ENCODE assay signal across 13 cellular contexts in the genomic region with DNA sequence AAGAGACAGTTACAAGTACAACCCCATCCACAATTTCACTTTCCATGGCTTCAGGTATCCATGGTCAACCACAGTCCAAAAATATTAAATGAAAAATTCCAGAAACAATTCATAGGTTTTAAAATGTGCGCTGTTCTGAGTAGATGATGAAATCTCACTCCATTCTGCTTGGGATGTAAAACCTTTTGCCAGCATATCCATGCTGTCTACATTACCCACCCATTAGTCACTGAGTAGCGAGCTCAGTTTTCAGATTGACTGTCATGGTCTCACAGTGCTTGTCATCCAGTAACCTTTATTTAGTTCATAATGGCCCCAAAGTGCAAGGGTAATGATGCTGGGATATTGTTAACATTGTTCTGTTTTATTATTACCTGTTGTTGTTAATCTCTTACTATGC. TPM values are rescaled to one million over a fixed set of nuclear protein-coding genes. Genes with fewer than 3 reads are reported as not detected.
DNase-seq lines count a peak whose midpoint lies in the region; ATAC-seq, FAIRE-seq and TF ChIP-seq lines count a peak whose summit lies in the region.
"Had no signal": no experiment of that assay in that cellular context is flagged by ENCODE, and none has a peak within 500 bp of the region (broad histone marks: within the 10 kb centered on the region; RNA-seq: fewer than 3 reads in every experiment).

No MANE protein-coding gene starts in this region.

- TF ChIP-seq CTCF in CD4-positive, alpha-beta T cell (IDR thresholded peaks at IDR 0.05) = no peak
- TF ChIP-seq CTCF in epithelial cell of esophagus (IDR thresholded peaks at IDR 0.05; ENCODE audit: insufficient read depth, low read depth, low read length, missing control alignments) (no peak), osteocyte (IDR thresholded peaks at IDR 0.05) (no peak), kidney (IDR thresholded peaks at IDR 0.05; ENCODE audit: borderline replicate concordance, extremely low read depth, insufficient read depth) (no peak)

- no peaks in the 10 kb centered on the region for H3K27me3 Mint-ChIP-seq in CD4-positive, alpha-beta T cell
- no peaks in the 10 kb centered on the region for H3K27me3 Mint-ChIP-seq in osteocyte (ENCODE audit: unreplicated experiment)

- peaks cover 43% of the 10 kb centered on the region for H3K4me1 Mint-ChIP-seq in CD4-positive, alpha-beta T cell (ENCODE audit: low read depth)
- H3K4me1 Mint-ChIP-seq in osteocyte (ENCODE audit: unreplicated experiment) = peaks cover 25% of the 10 kb centered on the region

- FAIRE-seq in kidney (lab: Jason Lieb, UNC) = no peak
- FAIRE-seq: GM19239, small intestine had no signal

- intact Hi-C loops in CD4-positive, alpha-beta T cell (cut with DNase I, micrococcal nuclease) = no loop called here
- intact Hi-C loops in head of caudate nucleus (cut with DNase I) = no loop called here
- intact Hi-C loops in kidney (cut with DNase I) = no loop called here

- no peaks in the 10 kb centered on the region for H3K9me3 ChIP-seq in CD4-positive, alpha-beta T cell (ENCODE audit: control insufficient read depth, low read length)
- no peaks in the 10 kb centered on the region for H3K9me3 ChIP-seq in kidney (ENCODE audit: control insufficient read depth in 1 of 2, low read length in 2 of 2)

- no peak overlapping the region for H3K27ac ChIP-seq in CD4-positive, alpha-beta T cell (ENCODE audit: low read depth, low read length)
- no peak overlapping the region for H3K27ac ChIP-seq in kidney (ENCODE audit: low read depth in 2 of 2, low read length in 2 of 2)

- H3K9me3 Mint-ChIP-seq in CD4-positive, alpha-beta T cell = no peaks in the 10 kb centered on the region
- H3K9me3 Mint-ChIP-seq in osteocyte (ENCODE audit: unreplicated experiment) = no peaks in the 10 kb centered on the region

- no peaks in the 10 kb centered on the region for H3K27me3 ChIP-seq in CD4-positive, alpha-beta T cell (ENCODE audit: control insufficient read depth, insufficient read depth, low read length)
- H3K27me3 ChIP-seq: dorsolateral prefrontal cortex had no signal

- no peak overlapping the region for H3K9ac ChIP-seq in kidney (ENCODE audit: low read length in 2 of 2)

- H3K4me3 Mint-ChIP-seq in CD4-positive, alpha-beta T cell = no peak overlapping the region
- H3K4me3 Mint-ChIP-seq in osteocyte (ENCODE audit: unreplicated experiment) = no peak overlapping the region

- CTCF ChIA-PET in CD4-positive, alpha-beta T cell (lab: Charles Lee) = interaction anchor here (0.8 kb wide), 1 partner anchor 19 kb away, joined by 3 read pairs; no protein-coding TSS in a partner anchor

- peaks cover 4 to 24% of the 10 kb centered on the region in 2 donors for H3K36me3 ChIP-seq in kidney (ENCODE audit: control insufficient read depth in 1 of 2, insufficient read depth in 2 of 2, low read length in 2 of 2)

- peak overlapping the region; percentile 44 for H3K27ac Mint-ChIP-seq in CD4-positive, alpha-beta T cell
- peak overlapping the region; percentile 69 for H3K27ac Mint-ChIP-seq in osteocyte (ENCODE audit: unreplicated experiment)

- H3K4me3 ChIP-seq in epithelial cell of esophagus (ENCODE audit: low read length) (no peak overlapping the region), kidney (ENCODE audit: low read length in 2 of 2) (no peak overlapping the region)
- H3K4me3 ChIP-seq: dorsolateral prefrontal cortex had no signal

- ATAC-seq in CD4-positive, alpha-beta T cell (ENCODE audit: poor library complexity) = no peak
- ATAC-seq in HG03520 (IDR thresholded peaks at IDR 0.05; ENCODE audit: unreplicated experiment) = no peak
- no peak for ATAC-seq in HG03432 (IDR thresholded peaks at IDR 0.05; ENCODE audit: unreplicated experiment)

- H3K4me1 ChIP-seq in kidney (ENCODE audit: control insufficient read depth in 1 of 2, insufficient read depth in 1 of 2, low read depth in 1 of 2, low read length in 2 of 2) = no peaks in the 10 kb centered on the region

- POLR2A ChIA-PET in CD4-positive, alpha-beta T cell (lab: Charles Lee) = no interaction called here

- DNase-seq in CD4-positive, alpha-beta T cell = no peak
- peak; percentile 88 for DNase-seq in LHCN-M2 (ENCODE audit: low read depth)
- DNase-seq in epithelial cell of esophagus (ENCODE audit: low read depth) = peak; percentile 75
- no peak for DNase-seq in osteocyte (ENCODE audit: extremely low spot score, unreplicated experiment)
- DNase-seq in head of caudate nucleus = no peak
- DNase-seq in kidney = no peak
- DNase-seq: activated CD4-positive, CD25-positive, alpha-beta regulatory T cell; dorsolateral prefrontal cortex; SIG-M5; small intestine had no signal

- peaks cover 90% of the 10 kb centered on the region for H3K36me3 Mint-ChIP-seq in CD4-positive, alpha-beta T cell (ENCODE audit: low read depth)
- H3K36me3 Mint-ChIP-seq in osteocyte (ENCODE audit: unreplicated experiment) = peaks cover 23% of the 10 kb centered on the region

RNA-seq across cellular contexts. Expression of a gene that starts 40.5 kb away (rescaled TPM):
- total RNA-seq in CD4-positive, alpha-beta T cell = 10 to 100 TPM; 82.0 to 82.9 TPM
- total RNA-seq in LHCN-M2 (2014; rRNA removed) (87.8 and 97.5 TPM in 2 replicates), osteocyte (132 and 136 TPM in 2 replicates), kidney (126 TPM)
- 33.3 TPM for polyA plus RNA-seq in LHCN-M2 (2012)
- polyA plus RNA-seq in kidney (ENCODE audit: insufficient read depth, low read depth, low replicate concordance) = 22.2 TPM

Comparison
In these comparisons a context has a peak if more than half of its experiments do, and no peak if none do; other contexts are left out.
1. DNase-seq: peak in LHCN-M2 (single experiment) and epithelial cell of esophagus (single experiment); none in CD4-positive, alpha-beta T cell (0 of 10), osteocyte (single experiment), head of caudate nucleus (0 of 42) and kidney (single experiment).